In the genomic region with DNA sequence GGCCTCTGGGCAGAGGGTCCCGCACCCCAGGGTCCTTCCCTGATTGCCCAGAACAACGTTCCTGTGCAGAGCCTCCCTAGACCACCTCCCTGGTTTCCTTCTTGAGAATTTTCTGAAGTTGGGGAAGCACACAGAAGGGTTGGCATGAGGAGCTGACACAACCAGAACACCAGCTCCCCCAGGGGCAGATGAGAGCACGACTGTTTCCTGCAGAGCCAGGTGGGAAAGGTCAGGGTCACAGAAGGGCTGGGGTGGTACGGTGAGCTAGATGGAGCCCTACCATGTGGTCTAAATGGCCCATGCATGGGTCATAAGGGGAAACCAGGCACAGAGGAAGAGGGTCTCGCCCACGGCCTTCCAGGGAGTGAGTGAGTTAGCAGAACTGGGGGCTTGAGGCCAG, we compare ENCODE assay signal across 1 cellular context.
TF ChIP-seq lines count a peak whose summit lies in the region.

No MANE protein-coding gene starts in this region.

TF ChIP-seq in K562, 482 proteins besides CTCF, POLR2A, EP300 and RAD21:
- TF ChIP-seq, protein P1, sequence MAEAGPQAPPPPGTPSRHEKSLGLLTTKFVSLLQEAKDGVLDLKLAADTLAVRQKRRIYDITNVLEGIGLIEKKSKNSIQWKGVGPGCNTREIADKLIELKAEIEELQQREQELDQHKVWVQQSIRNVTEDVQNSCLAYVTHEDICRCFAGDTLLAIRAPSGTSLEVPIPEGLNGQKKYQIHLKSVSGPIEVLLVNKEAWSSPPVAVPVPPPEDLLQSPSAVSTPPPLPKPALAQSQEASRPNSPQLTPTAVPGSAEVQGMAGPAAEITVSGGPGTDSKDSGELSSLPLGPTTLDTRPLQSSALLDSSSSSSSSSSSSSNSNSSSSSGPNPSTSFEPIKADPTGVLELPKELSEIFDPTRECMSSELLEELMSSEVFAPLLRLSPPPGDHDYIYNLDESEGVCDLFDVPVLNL (CRISPR knock-in tag; IDR thresholded peaks at IDR 0.05; ENCODE audit: low read depth): 0 out of 2 replicates have a peak, but pooled peaks have one; percentile 17
- no peak for TF ChIP-seq ZNF197 (CRISPR knock-in tag; IDR thresholded peaks at IDR 0.05; ENCODE audit: low read depth)
